In genomic region chr18:22031581-22031980, GRCh38 we compare ENCODE assay signal across 27 cellular contexts.
A peak's percentile ranks its signal among the peaks of the same experiment; 100 is the strongest.
DNase-seq lines count a peak whose midpoint lies in the region; ATAC-seq and TF ChIP-seq lines count a peak whose summit lies in the region.
"Had no signal": no experiment of that assay in that cellular context is flagged by ENCODE, and none has a peak within 500 bp of the region (broad histone marks: within the 10 kb centered on the region; RNA-seq: fewer than 3 reads in every experiment).

No MANE protein-coding gene starts in this region.

- H3K27ac Mint-ChIP-seq in MCF 10A (ENCODE audit: low read depth, unreplicated experiment): peak overlapping the region; percentile 29
- H3K27ac Mint-ChIP-seq in effector memory CD8-positive, alpha-beta T cell: no peak overlapping the region
- H3K27ac Mint-ChIP-seq: activated T-cell treated with anti-CD3 and anti-CD28 coated beads, Interleukin-2, amount 50 U/mL, for 24 hours; CD4-positive, alpha-beta T cell had no signal

- H3K27me3 ChIP-seq in breast epithelium (no peaks in the 10 kb centered on the region), mammary epithelial cell (ENCODE audit: insufficient read depth, low read length) (no peaks in the 10 kb centered on the region), mesendoderm (ENCODE audit: insufficient read depth, low read length, poor library complexity) (no peaks in the 10 kb centered on the region)
- H3K27me3 ChIP-seq: testis had no signal

- H3K36me3 ChIP-seq in breast epithelium: no peaks in the 10 kb centered on the region
- H3K36me3 ChIP-seq in mammary epithelial cell (ENCODE audit: insufficient read depth, low read length): no peaks in the 10 kb centered on the region
- H3K36me3 ChIP-seq in mesendoderm (ENCODE audit: control insufficient read depth, insufficient read depth, low read length): no peaks in the 10 kb centered on the region
- H3K36me3 ChIP-seq: WERI-Rb-1 had no signal

- H3K4me2 ChIP-seq in mammary epithelial cell (ENCODE audit: insufficient read depth, low read depth, low read length): peak overlapping the region; percentile 45
- no peak overlapping the region for H3K4me2 ChIP-seq in mesendoderm (ENCODE audit: low read length)

- no peak overlapping the region for H3K23ac ChIP-seq in mesendoderm (ENCODE audit: low read length)

- no peaks in the 10 kb centered on the region for H3K9me3 ChIP-seq in breast epithelium
- H3K9me3 ChIP-seq in mammary epithelial cell (replicated peaks; ENCODE audit: insufficient read depth, low read length): no peaks in the 10 kb centered on the region
- H3K9me3 ChIP-seq: psoas muscle, testis had no signal

- H3K79me1 ChIP-seq in mesendoderm (ENCODE audit: low read length): no peaks in the 10 kb centered on the region

- H3K9ac ChIP-seq in mammary epithelial cell (ENCODE audit: insufficient read depth, low read length): no peak overlapping the region
- no peak overlapping the region for H3K9ac ChIP-seq in mesendoderm (ENCODE audit: low read length)

- H3K18ac ChIP-seq in mesendoderm (ENCODE audit: low read length): peak overlapping the region; percentile 65

- no peaks in the 10 kb centered on the region for H4K20me1 ChIP-seq in mammary epithelial cell (ENCODE audit: insufficient read depth, low read length)

- CTCF ChIA-PET in MCF 10A (lab: Yijun Ruan, JAX): interaction anchor here (2.1 kb wide), 1 partner anchor 33 kb away, joined by 10 read pairs; no protein-coding TSS in a partner anchor
- CTCF ChIA-PET in mammary epithelial cell (lab: Charles Lee; ENCODE audit: low non-redundant PET): no interaction called here

- dilution Hi-C loops in mammary epithelial cell (cut with HindIII; ENCODE audit: low sequenced_read_pairs): no loop called here

- TF ChIP-seq CTCF in MCF 10A (IDR thresholded peaks at IDR 0.05; ENCODE audit: unreplicated experiment) (no peak), breast epithelium (IDR thresholded peaks at IDR 0.05) (no peak), mammary epithelial cell (conservative IDR thresholded peaks at IDR 0.05 in 1 of 2, IDR thresholded peaks at IDR 0.05 in 1 of 2; ENCODE audit: extremely low read depth in 1 of 2, insufficient read depth in 1 of 2, low read depth in 1 of 2, low read length in 2 of 2) (no peak)

- intact Hi-C loops in MCF 10A (cut with micrococcal nuclease): no loop called here
- intact Hi-C loops in breast epithelium (cut with DNase I; ENCODE audit: low total_unique reads): no loop called here
- intact Hi-C loops in mammary epithelial cell (cut with micrococcal nuclease): no loop called here

- peak overlapping the region; percentile 49 for H2BK120ac ChIP-seq in mesendoderm (ENCODE audit: low read depth, low read length)

- H4K5ac ChIP-seq in mesendoderm (ENCODE audit: low read length): no peak overlapping the region

- no peak overlapping the region for H2BK15ac ChIP-seq in mesendoderm (replicated peaks; ENCODE audit: low read depth)

- in situ Hi-C loops in mammary epithelial cell (cut with MboI; ENCODE audit: low sequenced_read_pairs in 2 of 2): no loop called here

- peaks cover 12% of the 10 kb centered on the region for H3K36me3 Mint-ChIP-seq in MCF 10A (ENCODE audit: insufficient read depth, unreplicated experiment)
- H3K36me3 Mint-ChIP-seq in effector memory CD8-positive, alpha-beta T cell (ENCODE audit: insufficient read depth): no peaks in the 10 kb centered on the region

- H3K27ac ChIP-seq in breast epithelium (no peak overlapping the region), mammary epithelial cell (ENCODE audit: insufficient read depth, low read depth, low read length) (peak overlapping the region; percentile 28), mesendoderm (ENCODE audit: low read depth, low read length) (no peak overlapping the region)
- H3K27ac ChIP-seq: 22Rv1, psoas muscle, testis, WERI-Rb-1 had no signal

- ATAC-seq in effector memory CD8-positive, alpha-beta T cell (replicated peaks): no peak
- ATAC-seq: psoas muscle had no signal

- DNase-seq in MCF 10A (ENCODE audit: unreplicated experiment) (peak; percentile 18), breast epithelium (ENCODE audit: low spot score in 2 of 2) (no peak), mammary epithelial cell (no peak), mesendoderm (no peak), NK-92 (lab: John Stamatoyannopoulos, UW; ENCODE audit: unreplicated experiment) (no peak), middle frontal gyrus (ENCODE audit: extremely low spot score, low spot score) (no peak)
- no peak for DNase-seq in stimulated activated CD4-positive, alpha-beta T cell treated with anti-CD3 and anti-CD28 coated beads, Interleukin-2, amount 100 ng/mL, for 48 hours
- no peak for DNase-seq in effector memory CD8-positive, alpha-beta T cell
- DNase-seq: activated CD4-positive, alpha-beta T cell treated with anti-CD3 and anti-CD28 coated beads for 48 hours; activated gamma-delta T cell; activated T-cell treated with anti-CD3 and anti-CD28 coated beads, Interleukin-2, amount 50 U/mL, for 24 hours; CD4-positive, alpha-beta T cell; DMS 273 treated with DMSO at 0.1 percent for 48 hours; head of caudate nucleus; KBM-7; MM.1S; NCI-H2081; NCI-H82; psoas muscle; SHP77; stimulated activated CD4-positive, alpha-beta T cell treated with anti-CD3 and anti-CD28 coated beads, Interleukin-15, amount 100 ng/mL, for 24 hours; stimulated activated naive CD4-positive, alpha-beta T cell treated with Interleukin-2 at 50 U/mL for 16 hours; T-helper 9 cell; testis; WERI-Rb-1 had no signal

- H3K4me3 ChIP-seq in breast epithelium (no peak overlapping the region), mammary epithelial cell (replicated peaks in 1 of 3; ENCODE audit: insufficient read depth in 1 of 3, low read depth in 2 of 3, low read length in 3 of 3) (no peak overlapping the region), mesendoderm (ENCODE audit: low read length) (no peak overlapping the region)
- H3K4me3 ChIP-seq: lung, psoas muscle, testis had no signal

- POLR2A ChIA-PET in MCF 10A (lab: Yijun Ruan, JAX): interaction anchor here (1.6 kb wide), 1 partner anchor 9 kb away, joined by 3 read pairs; no protein-coding TSS in a partner anchor

- 92% methylated on average over 7 of the region's 7 CpGs for WGBS in mammary epithelial cell (ENCODE audit: low coverage, missing lambda C conversion rate)
- no CpG with 5 or more reads among the region's 7 CpGs for WGBS in mesendoderm (ENCODE audit: extremely low coverage, insufficient coverage, low lambda C conversion rate)

- H3K9me3 Mint-ChIP-seq in MCF 10A (ENCODE audit: unreplicated experiment): no peaks in the 10 kb centered on the region
- H3K9me3 Mint-ChIP-seq in effector memory CD8-positive, alpha-beta T cell: no peaks in the 10 kb centered on the region
- H3K9me3 Mint-ChIP-seq: activated T-cell treated with anti-CD3 and anti-CD28 coated beads, Interleukin-2, amount 50 U/mL, for 24 hours; CD4-positive, alpha-beta T cell had no signal

- H2BK5ac ChIP-seq in mesendoderm (ENCODE audit: low read length): peak overlapping the region; percentile 35

- H2AK5ac ChIP-seq in mesendoderm (ENCODE audit: low read length): no peak overlapping the region

- no peaks in the 10 kb centered on the region for H3K27me3 Mint-ChIP-seq in MCF 10A (ENCODE audit: insufficient read depth, unreplicated experiment)
- H3K27me3 Mint-ChIP-seq in effector memory CD8-positive, alpha-beta T cell: peaks cover 20 to 29% of the 10 kb centered on the region in 2 donors
- H3K27me3 Mint-ChIP-seq: activated T-cell treated with anti-CD3 and anti-CD28 coated beads, Interleukin-2, amount 50 U/mL, for 24 hours had no signal

- H2AFZ ChIP-seq in mammary epithelial cell (ENCODE audit: low read depth, low read length): no peak overlapping the region

- no peak overlapping the region for H4K8ac ChIP-seq in mesendoderm (ENCODE audit: low read depth, low read length)

- H3K79me2 ChIP-seq in mammary epithelial cell (ENCODE audit: insufficient read depth, low read length) (no peaks in the 10 kb centered on the region), mesendoderm (ENCODE audit: control insufficient read depth, insufficient read depth, low read length) (no peaks in the 10 kb centered on the region)

- no peak for TF ChIP-seq POLR2A in breast epithelium (IDR thresholded peaks at IDR 0.05)

- H3K56ac ChIP-seq in mesendoderm (ENCODE audit: low read length): peak overlapping the region; percentile 6

- H3K4me1 ChIP-seq in breast epithelium (no peaks in the 10 kb centered on the region), mammary epithelial cell (ENCODE audit: insufficient read depth, low read length) (peaks cover 19% of the 10 kb centered on the region), mesendoderm (ENCODE audit: control insufficient read depth, low read depth, low read length) (peaks cover 6% of the 10 kb centered on the region)
- H3K4me1 ChIP-seq: psoas muscle had no signal

- H3K4me1 Mint-ChIP-seq in MCF 10A (ENCODE audit: insufficient read depth, unreplicated experiment): peaks cover 14% of the 10 kb centered on the region
- no peaks in the 10 kb centered on the region for H3K4me1 Mint-ChIP-seq in effector memory CD8-positive, alpha-beta T cell (ENCODE audit: low read depth in 2 of 2)

- peak overlapping the region; percentile 20 for H3K4ac ChIP-seq in mesendoderm (ENCODE audit: low read depth, low read length)

- no TSS peak for BruUV-seq in MCF 10A (replicated peaks; lab: Mats Ljungman, UMichigan)
- BruUV-seq in mammary epithelial cell (replicated peaks; lab: Mats Ljungman, UMichigan): no TSS peak

- H3K4me3 Mint-ChIP-seq in MCF 10A (ENCODE audit: unreplicated experiment): no peak overlapping the region
- H3K4me3 Mint-ChIP-seq in effector memory CD8-positive, alpha-beta T cell: no peak overlapping the region
- H3K4me3 Mint-ChIP-seq: activated T-cell treated with anti-CD3 and anti-CD28 coated beads, Interleukin-2, amount 50 U/mL, for 24 hours; CD4-positive, alpha-beta T cell had no signal
